In genomic region chr2:171703574-171704347, GRCh38 we compare ENCODE assay signal across 1 cellular context.
TF ChIP-seq lines count a peak whose summit lies in the region.

No MANE protein-coding gene starts in this region.

TF ChIP-seq in K562, 482 proteins besides CTCF, POLR2A, EP300 and RAD21 (continued from another document):
- TF ChIP-seq JUND (IDR thresholded peaks at IDR 0.05; ENCODE audit: borderline replicate concordance, low read depth, low read length) (no peak), JUND (tag; IDR thresholded peaks at IDR 0.05; ENCODE audit: borderline replicate concordance, low read depth, low read length) (no peak), PCBP1 (IDR thresholded peaks at IDR 0.05; ENCODE audit: low read depth, low read length, poor library complexity, severe bottlenecking) (no peak), SMC3 (conservative IDR thresholded peaks at IDR 0.05; ENCODE audit: insufficient read depth, low read depth, low read length) (0 out of 2 replicates have a peak, but pooled peaks have one; percentile 48)
